In the genomic region with DNA sequence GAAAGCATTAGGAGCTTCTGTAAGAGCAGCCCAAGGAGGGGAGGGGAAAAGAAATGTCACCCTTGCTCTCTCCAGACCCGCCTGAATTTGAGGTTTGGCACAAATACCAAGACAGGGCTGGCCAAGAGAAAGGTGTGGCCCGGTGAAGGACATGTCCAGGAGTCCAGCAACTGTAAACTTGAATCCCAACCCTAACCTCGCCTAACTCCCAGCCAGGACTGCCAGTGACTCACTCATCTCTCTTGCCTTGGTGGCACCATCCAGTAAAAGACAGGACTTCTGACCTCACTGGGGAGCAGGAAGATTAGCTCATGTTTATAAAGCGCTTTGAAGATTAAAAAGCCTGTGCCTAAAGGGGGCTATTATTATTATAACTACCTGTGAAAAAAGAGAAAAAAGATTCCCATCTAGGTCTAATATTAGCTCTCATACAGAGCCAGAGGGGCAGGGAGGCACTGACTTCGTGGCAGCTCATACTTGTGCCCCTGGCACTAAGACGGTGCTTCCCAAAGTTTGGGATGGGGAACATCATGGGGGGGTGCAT, we compare ENCODE assay signal across 13 cellular contexts.
DNase-seq lines count a peak whose midpoint lies in the region; TF ChIP-seq lines count a peak whose summit lies in the region.
"Had no signal": no experiment of that assay in that cellular context is flagged by ENCODE, and none has a peak within 500 bp of the region (broad histone marks: within the 10 kb centered on the region; RNA-seq: fewer than 3 reads in every experiment).

No MANE protein-coding gene starts in this region.

- H3K4me1 ChIP-seq in vagina = no peaks in the 10 kb centered on the region

- H3K27me3 ChIP-seq in vagina = no peaks in the 10 kb centered on the region

- no peaks in the 10 kb centered on the region for H3K36me3 ChIP-seq in vagina

- H3K9me3 ChIP-seq in vagina = no peaks in the 10 kb centered on the region

- TF ChIP-seq POLR2A in vagina (IDR thresholded peaks at IDR 0.05) = no peak

- intact Hi-C loops in posterior vena cava (cut with DNase I) (no loop called here), vagina (cut with DNase I) (no loop called here)

- no peak overlapping the region for H3K4me3 ChIP-seq in vagina

- TF ChIP-seq CTCF in vagina (IDR thresholded peaks at IDR 0.05) = no peak

- H3K27ac ChIP-seq in vagina = no peak overlapping the region

- DNase-seq in EH (ENCODE audit: low read depth) (peak; percentile 77), RPMI7951 (ENCODE audit: low read depth) (peak; percentile 79), fibroblast of peridontal ligament (ENCODE audit: extremely low read depth) (peak; percentile 20), posterior vena cava (ENCODE audit: low spot score) (peak; percentile 42), occipital lobe (lab: John Stamatoyannopoulos, UW) (no peak), T1000 (lab: John Stamatoyannopoulos, UW) (no peak), NCI-H2171 (lab: John Stamatoyannopoulos, UW) (no peak), vagina (ENCODE audit: extremely low spot score in 2 of 2) (no peak)
- DNase-seq: activated CD4-positive, alpha-beta T cell treated with anti-CD3 and anti-CD28 coated beads, Interleukin-2, amount 50 U/mL, for 4 hours; CD4-positive, CD25-positive, alpha-beta regulatory T cell; kidney; NCI-H526 treated with DMSO at 0.1 percent for 48 hours; stimulated activated CD4-positive, alpha-beta T cell treated with anti-CD3 and anti-CD28 coated beads, Interleukin-4, amount 100 ng/mL, for 4 hours had no signal

Comparison
In these comparisons a context has a peak if more than half of its experiments do, and no peak if none do; other contexts are left out.
1. DNase-seq: peak in EH (single experiment), RPMI7951 (single experiment), fibroblast of peridontal ligament (single experiment) and posterior vena cava (single experiment); none in occipital lobe (single experiment), T1000 (single experiment), NCI-H2171 (single experiment) and vagina (0 of 2).